In genomic region chr12:110677206-110677911, GRCh38 we compare ENCODE assay signal across 8 cellular contexts. TPM values are rescaled to one million over a fixed set of nuclear protein-coding genes. Genes with fewer than 3 reads are reported as not detected.
DNase-seq lines count a peak whose midpoint lies in the region; ATAC-seq lines count a peak whose summit lies in the region.

No MANE protein-coding gene starts in this region.

- no peak for DNase-seq in activated CD4-positive, alpha-beta T cell treated with anti-CD3 and anti-CD28 coated beads, Interleukin-2, amount 10 ng/mL, durations not matched to agents 7 days and 5 days
- no peak for DNase-seq in activated CD4-positive, alpha-beta T cell treated with anti-CD3 and anti-CD28 coated beads for 48 hours
- DNase-seq in SJCRH30 (peak; percentile 71 to 78), NCI-H2029 (lab: John Stamatoyannopoulos, UW) (no peak), NCI-H446 treated with DMSO at 0.1 percent for 48 hours (lab: John Stamatoyannopoulos, UW) (no peak), ACHN (no peak)
- peak in 2 of 9 donors; percentile 16 to 17 for DNase-seq in naive thymus-derived CD4-positive, alpha-beta T cell

- intact Hi-C loops in naive thymus-derived CD4-positive, alpha-beta T cell (cut with micrococcal nuclease): loop anchor here in 1 of 2 donors (2.0 kb wide), 1 partner anchor 21 kb away; no protein-coding TSS in a partner anchor

- ATAC-seq in HG02973 (IDR thresholded peaks at IDR 0.05; ENCODE audit: unreplicated experiment): peak; percentile 60
- ATAC-seq in naive thymus-derived CD4-positive, alpha-beta T cell: peak; percentile 61

- POLR2A ChIA-PET in activated CD4-positive, alpha-beta T cell treated with anti-CD3 and anti-CD28 coated beads, Interleukin-2, amount 10 ng/mL, durations not matched to agents 7 days and 5 days (lab: Charles Lee): no interaction called here
- POLR2A ChIA-PET in naive thymus-derived CD4-positive, alpha-beta T cell (lab: Charles Lee): interaction anchor here (0.6 to 1.3 kb wide), 3 partner anchors 11 to 210 kb away, joined by 3 to 7 read pairs (median 3); partner anchors contain the start of genes GPN3 and HVCN1

- H3K27me3 ChIP-seq in SJCRH30: no peaks in the 10 kb centered on the region
- H3K27me3 ChIP-seq in naive thymus-derived CD4-positive, alpha-beta T cell (ENCODE audit: control insufficient read depth in 2 of 2, insufficient read depth in 2 of 2, low read length in 2 of 2): no peaks in the 10 kb centered on the region

- H3K4me1 Mint-ChIP-seq in activated CD4-positive, alpha-beta T cell treated with anti-CD3 and anti-CD28 coated beads, Interleukin-2, amount 10 ng/mL, durations not matched to agents 7 days and 5 days: peaks cover 48% of the 10 kb centered on the region
- peaks cover 31 to 53% (median 44%) of the 10 kb centered on the region in 7 donors for H3K4me1 Mint-ChIP-seq in naive thymus-derived CD4-positive, alpha-beta T cell

- H3K27ac ChIP-seq in SJCRH30: no peak overlapping the region
- H3K27ac ChIP-seq in naive thymus-derived CD4-positive, alpha-beta T cell (ENCODE audit: low read depth, low read length): peak overlapping the region; percentile 16

- peaks cover 10% of the 10 kb centered on the region for H3K9me3 Mint-ChIP-seq in activated CD4-positive, alpha-beta T cell treated with anti-CD3 and anti-CD28 coated beads, Interleukin-2, amount 10 ng/mL, durations not matched to agents 7 days and 5 days
- H3K9me3 Mint-ChIP-seq in naive thymus-derived CD4-positive, alpha-beta T cell: peaks cover 0 to 10% (median 3%) of the 10 kb centered on the region in 11 donors

- peak overlapping the region; percentile 35 for H3K4me3 Mint-ChIP-seq in activated CD4-positive, alpha-beta T cell treated with anti-CD3 and anti-CD28 coated beads, Interleukin-2, amount 10 ng/mL, durations not matched to agents 7 days and 5 days
- peak overlapping the region; percentile 34 to 80 (median 60) for H3K4me3 Mint-ChIP-seq in naive thymus-derived CD4-positive, alpha-beta T cell

- no peak overlapping the region for H3K4me3 ChIP-seq in SJCRH30
- H3K4me3 ChIP-seq in naive thymus-derived CD4-positive, alpha-beta T cell (ENCODE audit: low read length): peak overlapping the region; percentile 1

- CTCF ChIA-PET in activated CD4-positive, alpha-beta T cell treated with anti-CD3 and anti-CD28 coated beads, Interleukin-2, amount 10 ng/mL, durations not matched to agents 7 days and 5 days (lab: Charles Lee): interaction anchor here (1.0 kb wide), 1 partner anchor 10 kb away, joined by 4 read pairs; no protein-coding TSS in a partner anchor
- CTCF ChIA-PET in naive thymus-derived CD4-positive, alpha-beta T cell (lab: Charles Lee): interaction anchor here (1.0 to 1.8 kb wide), 5 partner anchors 8 to 76 kb away, joined by 3 to 6 read pairs (median 5); partner anchors contain the start of gene TCTN1

- H3K27me3 Mint-ChIP-seq in activated CD4-positive, alpha-beta T cell treated with anti-CD3 and anti-CD28 coated beads, Interleukin-2, amount 10 ng/mL, durations not matched to agents 7 days and 5 days: no peaks in the 10 kb centered on the region
- no peaks in the 10 kb centered on the region for H3K27me3 Mint-ChIP-seq in naive thymus-derived CD4-positive, alpha-beta T cell

- peaks cover 10% of the 10 kb centered on the region for H3K4me1 ChIP-seq in SJCRH30
- peaks cover 15 to 23% of the 10 kb centered on the region in 2 donors for H3K4me1 ChIP-seq in naive thymus-derived CD4-positive, alpha-beta T cell (ENCODE audit: control insufficient read depth in 2 of 2, insufficient read depth in 2 of 2, low read length in 2 of 2)

- H3K36me3 Mint-ChIP-seq in activated CD4-positive, alpha-beta T cell treated with anti-CD3 and anti-CD28 coated beads, Interleukin-2, amount 10 ng/mL, durations not matched to agents 7 days and 5 days (ENCODE audit: low read depth): peaks cover 36% of the 10 kb centered on the region
- peaks cover 9 to 41% (median 31%) of the 10 kb centered on the region in 5 donors for H3K36me3 Mint-ChIP-seq in naive thymus-derived CD4-positive, alpha-beta T cell

- H3K27ac Mint-ChIP-seq in activated CD4-positive, alpha-beta T cell treated with anti-CD3 and anti-CD28 coated beads, Interleukin-2, amount 10 ng/mL, durations not matched to agents 7 days and 5 days: peak overlapping the region; percentile 81
- H3K27ac Mint-ChIP-seq in naive thymus-derived CD4-positive, alpha-beta T cell: peak overlapping the region; percentile 29 to 91 (median 84)

- H3K36me3 ChIP-seq in SJCRH30: no peaks in the 10 kb centered on the region
- H3K36me3 ChIP-seq in naive thymus-derived CD4-positive, alpha-beta T cell (ENCODE audit: control insufficient read depth in 2 of 3, insufficient read depth in 3 of 3, low read length in 3 of 3): no peaks in the 10 kb centered on the region

- 0 out of 2 replicates have a peak, but pooled peaks cover 2% of the 10 kb centered on the region for H3K9me3 ChIP-seq in SJCRH30 (replicated peaks)
- no peaks in the 10 kb centered on the region for H3K9me3 ChIP-seq in naive thymus-derived CD4-positive, alpha-beta T cell (ENCODE audit: control insufficient read depth in 2 of 3, low read length in 3 of 3)

- in situ Hi-C loops in ACHN (cut with HindIII; ENCODE audit: low pct_ligation_motif_present, low pct_unique_long_range_greater_than_20kb, low sequenced_read_pairs): no loop called here

RNA-seq across cellular contexts. Expression of gene HVCN1, which starts 11.6 kb away (rescaled TPM):
- 10 to 100 TPM; 16.0 to 18.7 TPM for total RNA-seq in activated CD4-positive, alpha-beta T cell treated with anti-CD3 and anti-CD28 coated beads, Interleukin-2, amount 10 ng/mL, durations not matched to agents 7 days and 5 days
- 2.7 and 2.8 TPM in 2 replicates for total RNA-seq in SJCRH30 (2014; rRNA removed; shearing (Covaris generic))
- 10 to 100 TPM in 4 of 5 experiments, 1 to 10 TPM in 1; 6.4 to 24.8 (median 11.7) TPM for total RNA-seq in naive thymus-derived CD4-positive, alpha-beta T cell
- polyA plus RNA-seq in naive thymus-derived CD4-positive, alpha-beta T cell: 10 to 100 TPM; 15.2 to 25.3 TPM

Comparison
In these comparisons a context has a peak if more than half of its experiments do, and no peak if none do; other contexts are left out.
1. DNase-seq: peak in SJCRH30 (2 of 2); none in activated CD4-positive, alpha-beta T cell treated with anti-CD3 and anti-CD28 coated beads, Interleukin-2, amount 10 ng/mL, durations not matched to agents 7 days and 5 days (single experiment), activated CD4-positive, alpha-beta T cell treated with anti-CD3 and anti-CD28 coated beads for 48 hours (single experiment), NCI-H2029 (single experiment), NCI-H446 treated with DMSO at 0.1 percent for 48 hours (single experiment) and ACHN (single experiment).